In the genomic region with DNA sequence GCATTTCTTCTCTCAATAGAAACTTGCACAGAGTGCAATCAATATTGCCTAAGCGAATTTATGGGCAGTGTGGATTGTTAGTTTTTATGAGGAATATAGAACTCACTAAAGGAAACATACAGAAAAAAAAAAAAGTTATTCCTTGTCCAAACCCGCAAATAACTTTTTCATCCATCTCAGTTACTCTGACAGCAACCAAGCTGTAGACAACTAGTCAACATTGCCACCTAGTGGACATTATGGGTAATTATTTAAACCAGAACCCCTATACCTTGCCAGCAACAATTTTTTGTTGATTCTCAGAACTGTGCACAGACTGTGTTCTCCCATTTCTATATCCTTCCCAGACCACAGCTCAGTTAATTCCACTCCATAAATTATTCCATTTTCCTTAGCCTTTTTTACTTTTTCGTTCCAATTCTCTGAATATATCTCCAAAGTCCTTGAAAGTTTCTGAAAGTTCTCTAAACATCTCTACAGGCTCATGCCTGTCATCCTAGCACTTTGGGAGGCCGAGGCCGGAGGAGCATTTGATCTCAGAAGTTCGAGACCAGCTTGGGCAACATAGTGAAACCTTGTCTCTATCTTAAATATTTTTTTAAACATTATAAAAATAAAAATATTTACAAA, we compare ENCODE assay signal across 1 cellular context.
TF ChIP-seq lines count a peak whose summit lies in the region.

No MANE protein-coding gene starts in this region.

TF ChIP-seq in neural cell, 6 proteins besides CTCF, POLR2A, EP300 and RAD21:
- TF ChIP-seq EZH2 (IDR thresholded peaks at IDR 0.05; ENCODE audit: borderline replicate concordance, insufficient read depth, low read length, poor library complexity, severe bottlenecking) (no peak), SMC3 (conservative IDR thresholded peaks at IDR 0.05; ENCODE audit: poor library complexity) (peak; percentile 73)
